In the genomic region with DNA sequence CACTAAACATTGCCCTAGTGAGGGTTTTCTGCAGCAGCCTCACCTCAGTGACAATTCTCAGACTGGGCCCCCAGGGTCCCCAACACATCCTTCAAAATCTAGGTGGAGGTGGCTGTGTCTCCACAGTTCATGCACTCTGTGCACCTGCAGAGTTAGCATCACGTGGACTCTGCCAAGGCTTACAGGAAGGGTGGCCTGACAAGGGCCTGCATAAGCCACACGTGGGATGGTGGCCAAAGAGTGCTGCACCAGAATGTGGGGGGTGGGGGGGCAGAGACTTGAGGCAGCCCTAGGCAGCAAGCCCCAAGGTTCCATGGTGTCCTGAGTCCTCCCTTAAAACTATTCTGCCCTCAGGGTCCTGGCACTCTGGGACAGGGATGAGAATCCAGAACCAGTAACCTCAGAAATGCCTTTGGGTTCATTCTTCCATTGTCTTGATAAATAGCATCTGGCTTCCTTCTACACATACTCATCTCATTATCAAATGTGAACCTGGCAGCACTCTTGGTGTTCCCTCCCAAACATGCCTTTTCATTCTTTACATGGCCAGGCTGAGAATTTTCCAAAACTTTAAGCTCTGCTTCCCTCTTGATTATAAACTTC, we compare ENCODE assay signal across 13 cellular contexts. TPM values are rescaled to one million over a fixed set of nuclear protein-coding genes. Genes with fewer than 3 reads are reported as not detected.
DNase-seq lines count a peak whose midpoint lies in the region; TF ChIP-seq lines count a peak whose summit lies in the region.
"Had no signal": no experiment of that assay in that cellular context is flagged by ENCODE, and none has a peak within 500 bp of the region (broad histone marks: within the 10 kb centered on the region; RNA-seq: fewer than 3 reads in every experiment).

No MANE protein-coding gene starts in this region.

- intact Hi-C loops in activated naive CD4-positive, alpha-beta T cell treated with anti-CD3 and anti-CD28 coated beads for 36 hours (cut with micrococcal nuclease), result loop anchor here (2.0 kb wide), 1 partner anchor 14 kb away; no protein-coding TSS in a partner anchor
- intact Hi-C loops in thyroid gland (cut with DNase I), result loop anchor here (5.0 to 10.0 kb wide), 2 partner anchors 74 to 212 kb away; no protein-coding TSS in a partner anchor

- H3K4me1 ChIP-seq in thyroid gland, result peaks cover 21 to 39% of the 10 kb centered on the region in 2 donors

- no peak overlapping the region for H3K4me3 ChIP-seq in thyroid gland (replicated peaks in 1 of 3)
- H3K4me3 ChIP-seq: skin epidermis had no signal

- H3K27ac Mint-ChIP-seq in activated naive CD4-positive, alpha-beta T cell treated with anti-CD3 and anti-CD28 coated beads for 36 hours, result peak overlapping the region; percentile 87
- peak overlapping the region; percentile 33 to 93 (median 90) for H3K27ac Mint-ChIP-seq in immature natural killer cell

- WGBS in thyroid gland, 2 donors, result 45% methylated on average over 1 of the region's 2 CpGs; no CpG with 5 or more reads in 1 of the 2 donors

- no peak for DNase-seq in activated naive CD4-positive, alpha-beta T cell treated with anti-CD3 and anti-CD28 coated beads for 36 hours
- no peak for DNase-seq in activated naive CD4-positive, alpha-beta T cell treated with Interleukin-2 at 50 U/mL for 16 hours
- DNase-seq in RWPE1 (ENCODE audit: low spot score), result no peak
- DNase-seq in immature natural killer cell, result no peak
- DNase-seq in thyroid gland, result peak; percentile 22 to 24
- DNase-seq in SIG-M5 treated with dmso at 0.1 percent for 504 hours (lab: John Stamatoyannopoulos, UW; ENCODE audit: unreplicated experiment), result no peak
- DNase-seq in stimulated activated CD4-positive, alpha-beta T cell treated with anti-CD3 and anti-CD28 coated beads, Interleukin-12 subunit alpha, Interleukin-12 subunit beta, amount 100 ng/mL, for 4 hours, result no peak
- no peak for DNase-seq in nucleus accumbens (lab: John Stamatoyannopoulos, UW)
- DNase-seq: cerebellar nuclear complex, GF-D8, naive B cell, NCI-H2107 had no signal

- H3K36me3 ChIP-seq in thyroid gland, result no peaks in the 10 kb centered on the region

- no peak overlapping the region for H3K4me3 Mint-ChIP-seq in activated naive CD4-positive, alpha-beta T cell treated with anti-CD3 and anti-CD28 coated beads for 36 hours
- H3K4me3 Mint-ChIP-seq in immature natural killer cell, result peak overlapping the region in 3 of 5 donors; percentile 15 to 98 (median 49)

- POLR2A ChIA-PET in RWPE1 (lab: Yijun Ruan, JAX; ENCODE audit: low non-redundant PET), result no interaction called here

- CTCF ChIA-PET in activated naive CD4-positive, alpha-beta T cell treated with anti-CD3 and anti-CD28 coated beads for 36 hours (lab: Charles Lee), result interaction anchor here (4.2 to 11.3 kb wide), 3 partner anchors 52 to 90 kb away, joined by 44 to 177 read pairs (median 63); no protein-coding TSS in a partner anchor
- CTCF ChIA-PET in RWPE1 (lab: Yijun Ruan, JAX), result no interaction called here

- peaks cover 65% of the 10 kb centered on the region for H3K4me1 Mint-ChIP-seq in activated naive CD4-positive, alpha-beta T cell treated with anti-CD3 and anti-CD28 coated beads for 36 hours (ENCODE audit: low read depth)
- peaks cover 57 to 66% of the 10 kb centered on the region in 2 donors for H3K4me1 Mint-ChIP-seq in immature natural killer cell

- no peaks in the 10 kb centered on the region for H3K9me3 ChIP-seq in thyroid gland

- no peak for TF ChIP-seq POLR2A in thyroid gland (IDR thresholded peaks at IDR 0.05)

- TF ChIP-seq CTCF in RWPE1 (conservative IDR thresholded peaks at IDR 0.05; ENCODE audit: low read depth) (no peak), thyroid gland (IDR thresholded peaks at IDR 0.05) (no peak)

- no peaks in the 10 kb centered on the region for H3K27me3 Mint-ChIP-seq in activated naive CD4-positive, alpha-beta T cell treated with anti-CD3 and anti-CD28 coated beads for 36 hours (ENCODE audit: low read depth)
- H3K27me3 Mint-ChIP-seq in immature natural killer cell (ENCODE audit: low read depth in 3 of 3), result peaks cover 0 to 2% (median 2%) of the 10 kb centered on the region in 3 donors
- H3K27me3 Mint-ChIP-seq: naive B cell had no signal

- peaks cover 25% of the 10 kb centered on the region for H3K36me3 Mint-ChIP-seq in activated naive CD4-positive, alpha-beta T cell treated with anti-CD3 and anti-CD28 coated beads for 36 hours (ENCODE audit: low read depth)
- H3K36me3 Mint-ChIP-seq in immature natural killer cell, result peaks cover 0 to 10% (median 6%) of the 10 kb centered on the region in 3 donors

- H3K27ac ChIP-seq in RWPE1 (peak overlapping the region; percentile 21; the same call in 1 of the 2 replicates), thyroid gland (peak overlapping the region in 1 of 3 donors; percentile 23)

- no peaks in the 10 kb centered on the region for H3K27me3 ChIP-seq in thyroid gland

- peaks cover 2% of the 10 kb centered on the region for H3K9me3 Mint-ChIP-seq in activated naive CD4-positive, alpha-beta T cell treated with anti-CD3 and anti-CD28 coated beads for 36 hours
- no peaks in the 10 kb centered on the region for H3K9me3 Mint-ChIP-seq in immature natural killer cell

RNA-seq across cellular contexts. Expression of gene SERPINB1, which starts 1.6 kb away (rescaled TPM):
- total RNA-seq in activated naive CD4-positive, alpha-beta T cell treated with anti-CD3 and anti-CD28 coated beads for 36 hours, result 100 to 1,000 TPM; 200 to 208 TPM
- 100 to 1,000 TPM; 108 to 164 (median 162) TPM for polyA plus RNA-seq in immature natural killer cell
- 10 to 100 TPM; 36.2 to 52.8 (median 43.4) TPM for total RNA-seq in thyroid gland

RNA-seq across cellular contexts. Expression of gene SERPINB9, which starts 59.9 kb away (rescaled TPM):
- 10 to 100 TPM; 72.2 to 75.8 TPM for total RNA-seq in activated naive CD4-positive, alpha-beta T cell treated with anti-CD3 and anti-CD28 coated beads for 36 hours
- polyA plus RNA-seq in immature natural killer cell, result 10 to 100 TPM; 20.7 to 50.4 (median 21.7) TPM
- 10 to 100 TPM; 10.4 to 16.5 (median 15.3) TPM for total RNA-seq in thyroid gland

Comparison
In these comparisons a context has a peak if more than half of its experiments do, and no peak if none do; other contexts are left out.
1. DNase-seq: peak in thyroid gland (2 of 2); none in activated naive CD4-positive, alpha-beta T cell treated with anti-CD3 and anti-CD28 coated beads for 36 hours (single experiment), activated naive CD4-positive, alpha-beta T cell treated with Interleukin-2 at 50 U/mL for 16 hours (single experiment), RWPE1 (single experiment), immature natural killer cell (0 of 3), SIG-M5 treated with dmso at 0.1 percent for 504 hours (single experiment), stimulated activated CD4-positive, alpha-beta T cell treated with anti-CD3 and anti-CD28 coated beads, Interleukin-12 subunit alpha, Interleukin-12 subunit beta, amount 100 ng/mL, for 4 hours (single experiment) and nucleus accumbens (0 of 56).
2. RNA of gene SERPINB9, which starts 59.9 kb away (total RNA-seq): 72.2 to 75.8 TPM in activated naive CD4-positive, alpha-beta T cell treated with anti-CD3 and anti-CD28 coated beads for 36 hours; 10.4 to 16.5 TPM in thyroid gland; every median in the first group is over 4 times any median in the second.